9 cellular contexts compared by ENCODE assay signal in the genomic region with DNA sequence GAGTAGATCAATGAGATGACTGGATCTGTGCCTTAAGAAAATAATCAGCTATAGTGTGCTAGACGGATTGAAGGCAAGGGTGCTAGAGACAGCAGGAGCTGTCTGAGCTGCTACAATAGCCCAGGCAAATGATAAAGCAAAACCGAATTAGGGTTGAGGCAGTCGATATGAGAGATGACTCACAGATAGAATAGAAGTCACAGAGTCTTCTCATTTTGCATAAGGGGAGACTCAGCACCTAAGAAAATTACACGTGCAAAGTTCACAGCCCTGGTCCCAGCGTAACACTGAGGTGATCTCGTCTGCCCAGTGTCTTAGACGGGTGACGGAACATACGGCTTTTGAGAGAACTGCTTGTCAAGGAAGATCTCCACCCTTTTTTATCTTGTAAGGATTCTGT. TPM values are rescaled to one million over a fixed set of nuclear protein-coding genes. Genes with fewer than 3 reads are reported as not detected.
DNase-seq lines count a peak whose midpoint lies in the region; TF ChIP-seq lines count a peak whose summit lies in the region.
"Had no signal": no experiment of that assay in that cellular context is flagged by ENCODE, and none has a peak within 500 bp of the region (broad histone marks: within the 10 kb centered on the region; RNA-seq: fewer than 3 reads in every experiment).

No MANE protein-coding gene starts in this region.

- peak overlapping the region; percentile 29 to 69 for H3K27ac ChIP-seq in coronary artery

- DNase-seq in ELR (ENCODE audit: low read depth) = peak; percentile 28
- peak; percentile 50 for DNase-seq in SK-N-DZ (ENCODE audit: low spot score)
- no peak for DNase-seq in coronary artery (ENCODE audit: low spot score)
- DNase-seq in stimulated activated CD4-positive, alpha-beta T cell treated with anti-CD3 and anti-CD28 coated beads, Interleukin-2, amount 100 ng/mL, for 24 hours = peak; percentile 38 to 43
- no peak for DNase-seq in NCI-H446 (lab: John Stamatoyannopoulos, UW)
- DNase-seq in GM03348 (ENCODE audit: low spot score) = no peak
- DNase-seq in SW480 (ENCODE audit: low spot score) = no peak
- DNase-seq: DMS79, NCI-H1092 treated with DMSO at 0.1 percent for 48 hours had no signal

- no peak for TF ChIP-seq CTCF in coronary artery (IDR thresholded peaks at IDR 0.05)

- no peak overlapping the region for H3K4me3 ChIP-seq in coronary artery

RNA-seq across cellular contexts. Expression of gene LPP, which starts 11.6 kb away (rescaled TPM):
- 2.2 and 3.2 TPM in 2 replicates for polyA plus RNA-seq in SK-N-DZ (2014; cell fraction: cytosol; rRNA removed)
- 1.9 and 2.6 TPM in 2 replicates for polyA plus RNA-seq in SK-N-DZ (2014; cell fraction: nucleus; rRNA removed)

Comparison
In these comparisons a context has a peak if more than half of its experiments do, and no peak if none do; other contexts are left out.
1. DNase-seq: peak in ELR (single experiment), SK-N-DZ (single experiment) and stimulated activated CD4-positive, alpha-beta T cell treated with anti-CD3 and anti-CD28 coated beads, Interleukin-2, amount 100 ng/mL, for 24 hours (2 of 2); none in coronary artery (single experiment), NCI-H446 (0 of 2), GM03348 (single experiment) and SW480 (single experiment).